8 cellular contexts compared by ENCODE assay signal in the genomic region with DNA sequence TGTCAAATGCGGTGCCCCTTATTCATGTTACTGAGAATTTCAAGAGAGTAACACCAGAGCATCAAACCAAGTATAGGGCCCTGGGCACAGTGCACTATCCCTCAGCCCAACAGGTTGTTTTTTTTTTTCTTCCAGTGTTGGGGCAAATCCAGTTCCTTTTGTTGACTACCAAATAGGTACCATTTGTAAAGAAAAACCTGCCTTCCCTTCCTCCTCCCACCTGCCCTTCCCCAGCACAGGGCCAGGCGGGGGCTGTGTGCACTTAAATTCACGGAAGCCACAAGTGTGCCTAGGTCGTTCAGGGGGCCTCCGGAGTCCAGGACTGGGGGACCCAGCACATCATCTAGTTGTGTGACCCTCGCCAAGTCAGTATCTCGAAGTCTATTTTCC. TPM values are rescaled to one million over a fixed set of nuclear protein-coding genes. Genes with fewer than 3 reads are reported as not detected.
DNase-seq lines count a peak whose midpoint lies in the region; ATAC-seq, FAIRE-seq and TF ChIP-seq lines count a peak whose summit lies in the region.

No MANE protein-coding gene starts in this region.

- TF ChIP-seq POLR2A in endothelial cell of umbilical vein (IDR thresholded peaks at IDR 0.05; ENCODE audit: low read depth, low read length), result no peak

- no peak for FAIRE-seq in endothelial cell of umbilical vein (lab: Jason Lieb, UNC)

- H3K4ac ChIP-seq in trophoblast cell (ENCODE audit: low read depth, low read length), result no peak overlapping the region

- no TSS peak for BruUV-seq in endothelial cell of umbilical vein (replicated peaks; lab: Mats Ljungman, UMichigan)

- intact Hi-C loops in endothelial cell of umbilical vein (cut with micrococcal nuclease), result loop anchor here (1.0 to 5.0 kb wide), 4 partner anchors 12 to 431 kb away; a partner anchor contains a TSS

- H2AK5ac ChIP-seq in trophoblast cell (ENCODE audit: low read length), result no peak overlapping the region

- WGBS in trophoblast cell (ENCODE audit: extremely low coverage, insufficient coverage, insufficient read length), result no CpG with 5 or more reads among the region's 7 CpGs

- H3K4me3 ChIP-seq in OCI-LY3 (ENCODE audit: low read length), result peak overlapping the region; percentile 99
- peak overlapping the region in 2 of 3 experiments; percentile 62 to 70 for H3K4me3 ChIP-seq in endothelial cell of umbilical vein (replicated peaks in 1 of 3; ENCODE audit: insufficient read depth in 1 of 3, low read depth in 1 of 3, low read length in 3 of 3)
- peak overlapping the region; percentile 85 for H3K4me3 ChIP-seq in trophoblast cell (ENCODE audit: low read depth, low read length)

- H4K20me1 ChIP-seq in OCI-LY3 (ENCODE audit: insufficient read depth, low read length) (no peaks in the 10 kb centered on the region), endothelial cell of umbilical vein (replicated peaks; ENCODE audit: control insufficient read depth, extremely low read depth, insufficient read depth, low read length) (no peaks in the 10 kb centered on the region)

- H3K27me3 ChIP-seq in OCI-LY3 (ENCODE audit: low read depth, low read length) (no peaks in the 10 kb centered on the region), endothelial cell of umbilical vein (ENCODE audit: control insufficient read depth in 2 of 2, insufficient read depth in 2 of 2, low read length in 2 of 2) (no peaks in the 10 kb centered on the region), trophoblast cell (ENCODE audit: insufficient read depth, low read length) (no peaks in the 10 kb centered on the region)

- H3K79me1 ChIP-seq in trophoblast cell (ENCODE audit: low read length), result peaks cover 8% of the 10 kb centered on the region

- peak overlapping the region; percentile 94 for H4K8ac ChIP-seq in trophoblast cell (ENCODE audit: low read depth, low read length)

- H3K4me2 ChIP-seq in OCI-LY3 (ENCODE audit: low read length) (peak overlapping the region; percentile 95), endothelial cell of umbilical vein (ENCODE audit: insufficient read depth, low read length) (peak overlapping the region; percentile 63), trophoblast cell (ENCODE audit: low read length) (peak overlapping the region; percentile 72)

- H3K9ac ChIP-seq in OCI-LY3 (ENCODE audit: low read length), result peak overlapping the region; percentile 81
- H3K9ac ChIP-seq in endothelial cell of umbilical vein (replicated peaks; ENCODE audit: extremely low read depth, insufficient read depth, low read length), result peak overlapping the region; percentile 64
- H3K9ac ChIP-seq in trophoblast cell (ENCODE audit: low read length), result peak overlapping the region; percentile 92

- ATAC-seq in GM21367 (IDR thresholded peaks at IDR 0.05; ENCODE audit: unreplicated experiment), result peak; percentile 3

- H3K4me1 ChIP-seq in OCI-LY3 (ENCODE audit: low read length) (peaks cover 12% of the 10 kb centered on the region), endothelial cell of umbilical vein (ENCODE audit: control insufficient read depth, extremely low read depth, insufficient read depth, low read length) (peaks cover 24% of the 10 kb centered on the region), trophoblast cell (ENCODE audit: control insufficient read depth in 1 of 2, insufficient read depth in 2 of 2, low read length in 2 of 2) (peaks cover 4 to 6% of the 10 kb centered on the region in 2 experiments)

- no peak for DNase-seq in endothelial cell of umbilical vein (ENCODE audit: low read depth, low spot score)
- DNase-seq in trophoblast cell, result no peak
- DNase-seq in NCI-H1436 treated with DMSO at 0.1 percent for 48 hours (lab: John Stamatoyannopoulos, UW), result no peak
- no peak for DNase-seq in NCI-H82 (lab: John Stamatoyannopoulos, UW)
- no peak for DNase-seq in NCI-H1105 treated with DMSO at 0.1 percent for 48 hours (lab: John Stamatoyannopoulos, UW)
- DNase-seq in NCI-H2107 treated with DMSO at 0.1 percent for 48 hours (lab: John Stamatoyannopoulos, UW; ENCODE audit: unreplicated experiment), result no peak

- no peak overlapping the region for H2BK120ac ChIP-seq in trophoblast cell (ENCODE audit: insufficient read depth, low read length, poor library complexity)

- H4K12ac ChIP-seq in trophoblast cell (ENCODE audit: low read depth, low read length), result peak overlapping the region; percentile 74

- H3K79me2 ChIP-seq in OCI-LY3 (ENCODE audit: low read length) (peaks cover 13% of the 10 kb centered on the region), endothelial cell of umbilical vein (ENCODE audit: control insufficient read depth, insufficient read depth, low read length) (no peaks in the 10 kb centered on the region), trophoblast cell (ENCODE audit: control insufficient read depth, insufficient read depth, low read length, poor library complexity) (peaks cover 5% of the 10 kb centered on the region)

- H3K9me3 ChIP-seq in OCI-LY3 (ENCODE audit: insufficient read depth, low read length), result no peaks in the 10 kb centered on the region
- H3K9me3 ChIP-seq in endothelial cell of umbilical vein (replicated peaks; ENCODE audit: control insufficient read depth, insufficient read depth, low read length), result no peaks in the 10 kb centered on the region
- no peaks in the 10 kb centered on the region for H3K9me3 ChIP-seq in trophoblast cell (ENCODE audit: insufficient read depth, low read depth, low read length)

- POLR2A ChIA-PET in endothelial cell of umbilical vein (lab: Charles Lee), result no interaction called here

- peak overlapping the region; percentile 45 for H3K27ac ChIP-seq in OCI-LY3 (ENCODE audit: low read length)
- H3K27ac ChIP-seq in endothelial cell of umbilical vein (ENCODE audit: insufficient read depth, low read depth, low read length), result peak overlapping the region; percentile 54
- H3K27ac ChIP-seq in trophoblast cell (ENCODE audit: low read depth, low read length), result peak overlapping the region; percentile 36

- H3K23ac ChIP-seq in trophoblast cell (ENCODE audit: low read length), result no peak overlapping the region

- H2AFZ ChIP-seq in OCI-LY3 (ENCODE audit: low read depth, low read length) (peak overlapping the region; percentile 75), endothelial cell of umbilical vein (ENCODE audit: low read depth, low read length) (peak overlapping the region; percentile 96), trophoblast cell (ENCODE audit: insufficient read depth, low read length, poor library complexity) (peak overlapping the region; percentile 66)

- CTCF ChIA-PET in endothelial cell of umbilical vein (lab: Charles Lee), result interaction anchor here (1.0 to 4.1 kb wide), 4 partner anchors 32 to 324 kb away, joined by 3 to 12 read pairs (median 6); no protein-coding TSS in a partner anchor

- no peaks in the 10 kb centered on the region for H3K9me1 ChIP-seq in endothelial cell of umbilical vein (replicated peaks; ENCODE audit: control insufficient read depth, extremely low read depth, insufficient read depth, low read length)

- H3K14ac ChIP-seq in trophoblast cell (ENCODE audit: low read length), result peak overlapping the region; percentile 75

- H4K91ac ChIP-seq in trophoblast cell (ENCODE audit: low read depth, low read length), result peak overlapping the region; percentile 69

- dilution Hi-C loops in endothelial cell of umbilical vein (cut with MboI; ENCODE audit: extremely low pct_ligation_motif_present, low sequenced_read_pairs), result no loop called here

- H3K18ac ChIP-seq in trophoblast cell (ENCODE audit: low read length), result peak overlapping the region; percentile 71

- TF ChIP-seq CTCF in OCI-LY3 (IDR thresholded peaks at IDR 0.05; ENCODE audit: low read depth, low read length) (no peak), endothelial cell of umbilical vein (IDR thresholded peaks at IDR 0.05; ENCODE audit: extremely low read depth in 1 of 2, insufficient read depth in 1 of 2, low read depth in 1 of 2, low read length in 2 of 2) (no peak)

- H3K36me3 ChIP-seq in OCI-LY3 (replicated peaks; ENCODE audit: low read depth, low read length) (peaks cover 9% of the 10 kb centered on the region), endothelial cell of umbilical vein (ENCODE audit: control insufficient read depth in 2 of 2, extremely low read depth in 1 of 2, insufficient read depth in 2 of 2, low read length in 2 of 2) (peaks cover 10 to 15% of the 10 kb centered on the region in 2 experiments), trophoblast cell (ENCODE audit: control insufficient read depth in 1 of 2, insufficient read depth in 2 of 2, low read length in 2 of 2) (peaks cover 13 to 17% of the 10 kb centered on the region in 2 experiments)

- H2BK12ac ChIP-seq in trophoblast cell (ENCODE audit: low read length), result peak overlapping the region; percentile 18

- peak overlapping the region; percentile 52 for H2BK5ac ChIP-seq in trophoblast cell (ENCODE audit: low read depth, low read length, poor library complexity)

RNA-seq across cellular contexts. Expression of a gene that starts 0.6 kb away (rescaled TPM):
- total RNA-seq in endothelial cell of umbilical vein, result 14.5 and 17.1 TPM in 2 replicates
- polyA plus RNA-seq in endothelial cell of umbilical vein, result 8.9 and 11.1 TPM in 2 replicates
- polyA plus RNA-seq in endothelial cell of umbilical vein (2011; cell fraction: cytosol; rRNA removed), result 15.5 and 15.8 TPM in 2 replicates
- polyA plus RNA-seq in endothelial cell of umbilical vein (2011; cell fraction: nucleus; rRNA removed), result 22.7 and 26.7 TPM in 2 replicates
- 17.6 and 22.3 TPM in 2 replicates for polyA plus RNA-seq in endothelial cell of umbilical vein (2012)
- 5.6 and 11.2 TPM in 2 replicates for polyA minus RNA-seq in endothelial cell of umbilical vein
- polyA minus RNA-seq in endothelial cell of umbilical vein (2011; cell fraction: cytosol; rRNA and poly(A)+ RNA removed), result 24.1 TPM
- polyA minus RNA-seq in endothelial cell of umbilical vein (2011; cell fraction: nucleus; rRNA and poly(A)+ RNA removed), result 4.6 and 6.7 TPM in 2 replicates
- 17.6 and 19.1 TPM in 2 replicates for polyA plus RNA-seq in trophoblast cell (2013)

RNA-seq across cellular contexts. Expression of a gene that starts 12.5 kb away (rescaled TPM):
- 117 and 124 TPM in 2 replicates for total RNA-seq in endothelial cell of umbilical vein
- polyA plus RNA-seq in endothelial cell of umbilical vein, result 99.4 and 123 TPM in 2 replicates
- 168 and 181 TPM in 2 replicates for polyA plus RNA-seq in endothelial cell of umbilical vein (2011; cell fraction: cytosol; rRNA removed)
- 95.8 and 112 TPM in 2 replicates for polyA plus RNA-seq in endothelial cell of umbilical vein (2011; cell fraction: nucleus; rRNA removed)
- 146 and 198 TPM in 2 replicates for polyA plus RNA-seq in endothelial cell of umbilical vein (2012)
- polyA minus RNA-seq in endothelial cell of umbilical vein, result 233 and 266 TPM in 2 replicates
- polyA minus RNA-seq in endothelial cell of umbilical vein (2011; cell fraction: cytosol; rRNA and poly(A)+ RNA removed), result 118 TPM
- polyA minus RNA-seq in endothelial cell of umbilical vein (2011; cell fraction: nucleus; rRNA and poly(A)+ RNA removed), result 50.2 and 78.9 TPM in 2 replicates
- 67.4 and 69.3 TPM in 2 replicates for polyA plus RNA-seq in trophoblast cell (2013)

RNA-seq across cellular contexts. Expression of a gene that starts 41.3 kb away (rescaled TPM):
- 29.1 and 29.5 TPM in 2 replicates for total RNA-seq in endothelial cell of umbilical vein
- 9.6 and 13.1 TPM in 2 replicates for polyA plus RNA-seq in endothelial cell of umbilical vein
- polyA plus RNA-seq in endothelial cell of umbilical vein (2011; cell fraction: cytosol; rRNA removed), result 17.0 and 17.2 TPM in 2 replicates
- polyA plus RNA-seq in endothelial cell of umbilical vein (2011; cell fraction: nucleus; rRNA removed), result 18.3 and 19.9 TPM in 2 replicates
- 18.3 and 20.4 TPM in 2 replicates for polyA plus RNA-seq in endothelial cell of umbilical vein (2012)
- polyA minus RNA-seq in endothelial cell of umbilical vein, result 9.6 and 16.1 TPM in 2 replicates
- 5.8 TPM for polyA minus RNA-seq in endothelial cell of umbilical vein (2011; cell fraction: cytosol; rRNA and poly(A)+ RNA removed)
- 6.0 and 7.9 TPM in 2 replicates for polyA minus RNA-seq in endothelial cell of umbilical vein (2011; cell fraction: nucleus; rRNA and poly(A)+ RNA removed)
- polyA plus RNA-seq in trophoblast cell (2013), result 1.4 and 1.5 TPM in 2 replicates
